In genomic region chr2:111451692-111452199, GRCh38 we compare ENCODE assay signal across 8 cellular contexts.
DNase-seq lines count a peak whose midpoint lies in the region; ATAC-seq and TF ChIP-seq lines count a peak whose summit lies in the region.
"Not testable (repeated sequence)": the region's sequence is repeated elsewhere in the genome, so short reads cannot be mapped to it uniquely, and the experiment has no call there.

No MANE protein-coding gene starts in this region.

- peaks cover 0 to 12% (median 4%) of the 10 kb centered on the region in 4 donors for H3K4me1 Mint-ChIP-seq in CD4-positive, CD25-positive, alpha-beta regulatory T cell
- H3K4me1 Mint-ChIP-seq in T-helper 17 cell, result not testable (repeated sequence)
- H3K4me1 Mint-ChIP-seq in osteocyte (ENCODE audit: unreplicated experiment), result peaks cover 19% of the 10 kb centered on the region

- ATAC-seq in CD4-positive, CD25-positive, alpha-beta regulatory T cell (ENCODE audit: low read depth in 2 of 2); IMR-90 (ENCODE audit: low read depth); T-helper 17 cell: not testable (repeated sequence)
- ATAC-seq in GM19452 (IDR thresholded peaks at IDR 0.05; ENCODE audit: unreplicated experiment), result peak; percentile 26
- peak; percentile 10 for ATAC-seq in HG02642 (IDR thresholded peaks at IDR 0.05; ENCODE audit: poor library complexity, unreplicated experiment)
- ATAC-seq in Right ventricle myocardium superior (ENCODE audit: poor library complexity), result peak; percentile 35

- H4K8ac ChIP-seq in IMR-90 (ENCODE audit: low read depth in 2 of 2, low read length in 2 of 2), result not testable (repeated sequence)

- not testable (repeated sequence) for H3K27ac ChIP-seq in CD4-positive, CD25-positive, alpha-beta regulatory T cell (ENCODE audit: insufficient read depth, low read length, poor library complexity, severe bottlenecking); IMR-90 (ENCODE audit: insufficient read depth, low read length)
- H3K27ac ChIP-seq in ascending aorta, result peak overlapping the region; percentile 54 to 61

- TF ChIP-seq RAD21 in IMR-90 (IDR thresholded peaks at IDR 0.05; ENCODE audit: low read length), result not testable (repeated sequence)

- H4K91ac ChIP-seq in IMR-90 (ENCODE audit: insufficient read depth, low read depth, low read length), result not testable (repeated sequence)

- H3K4me2 ChIP-seq in IMR-90 (ENCODE audit: low read depth, low read length), result peak overlapping the region; percentile 4; the same call in 1 of the 2 replicates

- not testable (repeated sequence) for H3K79me1 ChIP-seq in IMR-90 (ENCODE audit: low read depth in 1 of 2, low read length in 2 of 2)

- H3K9me1 ChIP-seq in IMR-90 (ENCODE audit: insufficient read depth, low read length), result not testable (repeated sequence)

- H3K36me3 Mint-ChIP-seq in CD4-positive, CD25-positive, alpha-beta regulatory T cell; T-helper 17 cell (ENCODE audit: low read depth); osteocyte (ENCODE audit: unreplicated experiment): not testable (repeated sequence)

- H3K14ac ChIP-seq in IMR-90 (replicated peaks; ENCODE audit: low read depth, low read length), result peak overlapping the region; percentile 51; the same call in 1 of the 2 replicates

- dilution Hi-C loops in IMR-90 (cut with HindIII; ENCODE audit: low sequenced_read_pairs, unreplicated experiment), result not testable (repeated sequence)

- H3K9me3 ChIP-seq in CD4-positive, CD25-positive, alpha-beta regulatory T cell (ENCODE audit: control insufficient read depth in 2 of 2, low read length in 2 of 2); IMR-90 (ENCODE audit: control insufficient read depth, insufficient read depth, low read length); T-helper 17 cell (ENCODE audit: control insufficient read depth, low read length, poor library complexity, severe bottlenecking); ascending aorta: not testable (repeated sequence)

- in situ Hi-C loops in IMR-90 (cut with MboI; ENCODE audit: low sequenced_read_pairs), result not testable (repeated sequence)

- CTCF ChIA-PET in IMR-90 (lab: Yijun Ruan, JAX), result not testable (repeated sequence)

- H2AK9ac ChIP-seq in IMR-90 (replicated peaks; ENCODE audit: low read depth, low read length, poor library complexity), result not testable (repeated sequence)

- not testable (repeated sequence) for H3K27me3 Mint-ChIP-seq in CD4-positive, CD25-positive, alpha-beta regulatory T cell; T-helper 17 cell; osteocyte (ENCODE audit: unreplicated experiment)

- intact Hi-C loops in IMR-90 (cut with micrococcal nuclease); ascending aorta (cut with DNase I); Right ventricle myocardium superior (cut with DNase I): not testable (repeated sequence)

- POLR2A ChIA-PET in IMR-90 (lab: Charles Lee; ENCODE audit: unreplicated experiment), result not testable (repeated sequence)

- H3K4me3 ChIP-seq in CD4-positive, CD25-positive, alpha-beta regulatory T cell (ENCODE audit: low read depth, low read length), result peak overlapping the region; percentile 41
- H3K4me3 ChIP-seq in IMR-90 (ENCODE audit: insufficient read depth, low read depth, low read length), result not testable (repeated sequence)
- peak overlapping the region; percentile 40 for H3K4me3 ChIP-seq in ascending aorta

- not testable (repeated sequence) for H3K4me3 Mint-ChIP-seq in CD4-positive, CD25-positive, alpha-beta regulatory T cell
- H3K4me3 Mint-ChIP-seq in T-helper 17 cell (peak overlapping the region; percentile 25), osteocyte (ENCODE audit: unreplicated experiment) (peak overlapping the region; percentile 56)

- H3K27me3 ChIP-seq in CD4-positive, CD25-positive, alpha-beta regulatory T cell (ENCODE audit: control insufficient read depth, insufficient read depth, low read length); IMR-90 (ENCODE audit: control insufficient read depth, insufficient read depth, low read length); ascending aorta: not testable (repeated sequence)

- H2AK5ac ChIP-seq in IMR-90 (ENCODE audit: low read depth, low read length), result not testable (repeated sequence)

- H3K4me1 ChIP-seq in CD4-positive, CD25-positive, alpha-beta regulatory T cell (ENCODE audit: control insufficient read depth, insufficient read depth, low read length, poor library complexity, severe bottlenecking); IMR-90 (ENCODE audit: control insufficient read depth, insufficient read depth, low read length); ascending aorta: not testable (repeated sequence)

- H3K36me3 ChIP-seq in CD4-positive, CD25-positive, alpha-beta regulatory T cell (ENCODE audit: control insufficient read depth, insufficient read depth, low read length); IMR-90 (ENCODE audit: control insufficient read depth, insufficient read depth, low read length); ascending aorta: not testable (repeated sequence)

- peak overlapping the region; percentile 19 for H2BK5ac ChIP-seq in IMR-90 (ENCODE audit: low read depth, low read length, poor library complexity, severe bottlenecking)

- not testable (repeated sequence) for H3K56ac ChIP-seq in IMR-90 (ENCODE audit: extremely low read depth, insufficient read depth, low read length)

- no CpG with 5 or more reads among the region's 9 CpGs for WGBS in IMR-90 (ENCODE audit: extremely low coverage in 2 of 2, insufficient read length in 1 of 2), 2 experiments

- DNase-seq in CD4-positive, CD25-positive, alpha-beta regulatory T cell; IMR-90; T-helper 17 cell; ascending aorta (ENCODE audit: low spot score in 2 of 2); Right ventricle myocardium superior; osteocyte (ENCODE audit: extremely low spot score, unreplicated experiment): not testable (repeated sequence)

- not testable (repeated sequence) for H4K5ac ChIP-seq in IMR-90 (ENCODE audit: low read depth, low read length)

- H2AFZ ChIP-seq in IMR-90 (replicated peaks; ENCODE audit: low read length, poor library complexity), result not testable (repeated sequence)

- not testable (repeated sequence) for H3K18ac ChIP-seq in IMR-90 (ENCODE audit: low read depth, low read length)

- not testable (repeated sequence) for H3K4ac ChIP-seq in IMR-90 (ENCODE audit: low read depth, low read length)

- not testable (repeated sequence) for TF ChIP-seq CTCF in IMR-90 (conservative IDR thresholded peaks at IDR 0.05; ENCODE audit: low read depth, low read length); ascending aorta (IDR thresholded peaks at IDR 0.05); osteocyte (IDR thresholded peaks at IDR 0.05)

- not testable (repeated sequence) for H3K9me3 Mint-ChIP-seq in CD4-positive, CD25-positive, alpha-beta regulatory T cell; osteocyte (ENCODE audit: unreplicated experiment)

- not testable (repeated sequence) for TF ChIP-seq POLR2A in IMR-90 (IDR thresholded peaks at IDR 0.05; ENCODE audit: low read depth, low read length)

- not testable (repeated sequence) for H2BK15ac ChIP-seq in IMR-90 (ENCODE audit: low read depth, low read length)

- not testable (repeated sequence) for H3K27ac Mint-ChIP-seq in CD4-positive, CD25-positive, alpha-beta regulatory T cell; T-helper 17 cell
- peak overlapping the region; percentile 88 for H3K27ac Mint-ChIP-seq in osteocyte (ENCODE audit: unreplicated experiment)

- BruUV-seq in IMR-90 (replicated peaks; lab: Mats Ljungman, UMichigan), result not testable (repeated sequence)

- H3K23ac ChIP-seq in IMR-90 (ENCODE audit: low read depth, low read length), result not testable (repeated sequence)

- H4K20me1 ChIP-seq in IMR-90 (ENCODE audit: insufficient read depth, low read length), result peaks cover 30% of the 10 kb centered on the region

- not testable (repeated sequence) for H2BK20ac ChIP-seq in IMR-90 (ENCODE audit: low read depth, low read length)

- not testable (repeated sequence) for H3K9ac ChIP-seq in IMR-90 (ENCODE audit: low read depth, low read length)

- not testable (repeated sequence) for H2BK120ac ChIP-seq in IMR-90 (ENCODE audit: low read depth, low read length)
